In genomic region chr19:52007805-52008557, GRCh38 we compare ENCODE assay signal across 1 cellular context.
TF ChIP-seq lines count a peak whose summit lies in the region.

Gene ZNF615 (minus strand): TSS chr19:52008211. CDS start chr19:52003711, 4,500 bp downstream.

TF ChIP-seq in HepG2, 621 proteins besides CTCF, POLR2A, EP300 and RAD21 (continued from another document):
- TF ChIP-seq, protein P1, sequence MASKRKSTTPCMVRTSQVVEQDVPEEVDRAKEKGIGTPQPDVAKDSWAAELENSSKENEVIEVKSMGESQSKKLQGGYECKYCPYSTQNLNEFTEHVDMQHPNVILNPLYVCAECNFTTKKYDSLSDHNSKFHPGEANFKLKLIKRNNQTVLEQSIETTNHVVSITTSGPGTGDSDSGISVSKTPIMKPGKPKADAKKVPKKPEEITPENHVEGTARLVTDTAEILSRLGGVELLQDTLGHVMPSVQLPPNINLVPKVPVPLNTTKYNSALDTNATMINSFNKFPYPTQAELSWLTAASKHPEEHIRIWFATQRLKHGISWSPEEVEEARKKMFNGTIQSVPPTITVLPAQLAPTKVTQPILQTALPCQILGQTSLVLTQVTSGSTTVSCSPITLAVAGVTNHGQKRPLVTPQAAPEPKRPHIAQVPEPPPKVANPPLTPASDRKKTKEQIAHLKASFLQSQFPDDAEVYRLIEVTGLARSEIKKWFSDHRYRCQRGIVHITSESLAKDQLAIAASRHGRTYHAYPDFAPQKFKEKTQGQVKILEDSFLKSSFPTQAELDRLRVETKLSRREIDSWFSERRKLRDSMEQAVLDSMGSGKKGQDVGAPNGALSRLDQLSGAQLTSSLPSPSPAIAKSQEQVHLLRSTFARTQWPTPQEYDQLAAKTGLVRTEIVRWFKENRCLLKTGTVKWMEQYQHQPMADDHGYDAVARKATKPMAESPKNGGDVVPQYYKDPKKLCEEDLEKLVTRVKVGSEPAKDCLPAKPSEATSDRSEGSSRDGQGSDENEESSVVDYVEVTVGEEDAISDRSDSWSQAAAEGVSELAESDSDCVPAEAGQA (IDR thresholded peaks at IDR 0.05; ENCODE audit: low read depth), result peak; percentile 79
- TF ChIP-seq, protein P1 (CRISPR knock-in tag; IDR thresholded peaks at IDR 0.05; ENCODE audit: borderline replicate concordance), result no peak
- no peak for TF ChIP-seq ZNF567 (CRISPR knock-in tag; IDR thresholded peaks at IDR 0.05; ENCODE audit: borderline replicate concordance)
- peak; percentile 48; the same call in 1 of the 2 replicates for TF ChIP-seq MYC (CRISPR knock-in tag; IDR thresholded peaks at IDR 0.05; ENCODE audit: borderline replicate concordance)
- peak; percentile 86; the same call in 1 of the 2 replicates for TF ChIP-seq ZNF572 (CRISPR knock-in tag; IDR thresholded peaks at IDR 0.05)
- peak; percentile 56; the same call in 1 of the 2 replicates for TF ChIP-seq MTA1 (CRISPR knock-in tag; IDR thresholded peaks at IDR 0.05; ENCODE audit: borderline replicate concordance)
- no peak for TF ChIP-seq SMAD9 (CRISPR knock-in tag; IDR thresholded peaks at IDR 0.05)
- no peak for TF ChIP-seq ZNF101 (CRISPR knock-in tag; IDR thresholded peaks at IDR 0.05; ENCODE audit: borderline replicate concordance, low read depth)
- peak; percentile 69; the same call in 1 of the 2 replicates for TF ChIP-seq ZNF232 (CRISPR knock-in tag; IDR thresholded peaks at IDR 0.05; ENCODE audit: borderline replicate concordance)
- no peak for TF ChIP-seq PAF1 (CRISPR knock-in tag; IDR thresholded peaks at IDR 0.05)
- TF ChIP-seq, protein P2, sequence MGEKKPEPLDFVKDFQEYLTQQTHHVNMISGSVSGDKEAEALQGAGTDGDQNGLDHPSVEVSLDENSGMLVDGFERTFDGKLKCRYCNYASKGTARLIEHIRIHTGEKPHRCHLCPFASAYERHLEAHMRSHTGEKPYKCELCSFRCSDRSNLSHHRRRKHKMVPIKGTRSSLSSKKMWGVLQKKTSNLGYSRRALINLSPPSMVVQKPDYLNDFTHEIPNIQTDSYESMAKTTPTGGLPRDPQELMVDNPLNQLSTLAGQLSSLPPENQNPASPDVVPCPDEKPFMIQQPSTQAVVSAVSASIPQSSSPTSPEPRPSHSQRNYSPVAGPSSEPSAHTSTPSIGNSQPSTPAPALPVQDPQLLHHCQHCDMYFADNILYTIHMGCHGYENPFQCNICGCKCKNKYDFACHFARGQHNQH (CRISPR knock-in tag; IDR thresholded peaks at IDR 0.05), result peak; percentile 60; the same call in 1 of the 2 replicates
- no peak for TF ChIP-seq PRDM10 (CRISPR knock-in tag; IDR thresholded peaks at IDR 0.05; ENCODE audit: low read depth)
- peak; percentile 81 for TF ChIP-seq TARDBP (CRISPR knock-in tag; IDR thresholded peaks at IDR 0.05)
- 0 out of 2 replicates have a peak, but pooled peaks have one; percentile 68 for TF ChIP-seq ZNF792 (CRISPR knock-in tag; IDR thresholded peaks at IDR 0.05)
- TF ChIP-seq MEIS1 (CRISPR knock-in tag; IDR thresholded peaks at IDR 0.05; ENCODE audit: borderline replicate concordance), result no peak
- TF ChIP-seq KLF16 (CRISPR knock-in tag; IDR thresholded peaks at IDR 0.05), result peak in 1 of 2 experiments; percentile 52; a peak in 2 of 4 replicates
- TF ChIP-seq, protein P3, sequence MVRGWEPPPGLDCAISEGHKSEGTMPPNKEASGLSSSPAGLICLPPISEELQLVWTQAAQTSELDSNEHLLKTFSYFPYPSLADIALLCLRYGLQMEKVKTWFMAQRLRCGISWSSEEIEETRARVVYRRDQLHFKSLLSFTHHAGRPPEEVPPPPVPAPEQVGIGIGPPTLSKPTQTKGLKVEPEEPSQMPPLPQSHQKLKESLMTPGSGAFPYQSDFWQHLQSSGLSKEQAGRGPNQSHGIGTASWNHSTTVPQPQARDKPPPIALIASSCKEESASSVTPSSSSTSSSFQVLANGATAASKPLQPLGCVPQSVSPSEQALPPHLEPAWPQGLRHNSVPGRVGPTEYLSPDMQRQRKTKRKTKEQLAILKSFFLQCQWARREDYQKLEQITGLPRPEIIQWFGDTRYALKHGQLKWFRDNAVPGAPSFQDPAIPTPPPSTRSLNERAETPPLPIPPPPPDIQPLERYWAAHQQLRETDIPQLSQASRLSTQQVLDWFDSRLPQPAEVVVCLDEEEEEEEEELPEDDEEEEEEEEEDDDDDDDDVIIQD (CRISPR knock-in tag; IDR thresholded peaks at IDR 0.05; ENCODE audit: low read depth), result 0 out of 2 replicates have a peak, but pooled peaks have one; percentile 14
- TF ChIP-seq, protein P4, sequence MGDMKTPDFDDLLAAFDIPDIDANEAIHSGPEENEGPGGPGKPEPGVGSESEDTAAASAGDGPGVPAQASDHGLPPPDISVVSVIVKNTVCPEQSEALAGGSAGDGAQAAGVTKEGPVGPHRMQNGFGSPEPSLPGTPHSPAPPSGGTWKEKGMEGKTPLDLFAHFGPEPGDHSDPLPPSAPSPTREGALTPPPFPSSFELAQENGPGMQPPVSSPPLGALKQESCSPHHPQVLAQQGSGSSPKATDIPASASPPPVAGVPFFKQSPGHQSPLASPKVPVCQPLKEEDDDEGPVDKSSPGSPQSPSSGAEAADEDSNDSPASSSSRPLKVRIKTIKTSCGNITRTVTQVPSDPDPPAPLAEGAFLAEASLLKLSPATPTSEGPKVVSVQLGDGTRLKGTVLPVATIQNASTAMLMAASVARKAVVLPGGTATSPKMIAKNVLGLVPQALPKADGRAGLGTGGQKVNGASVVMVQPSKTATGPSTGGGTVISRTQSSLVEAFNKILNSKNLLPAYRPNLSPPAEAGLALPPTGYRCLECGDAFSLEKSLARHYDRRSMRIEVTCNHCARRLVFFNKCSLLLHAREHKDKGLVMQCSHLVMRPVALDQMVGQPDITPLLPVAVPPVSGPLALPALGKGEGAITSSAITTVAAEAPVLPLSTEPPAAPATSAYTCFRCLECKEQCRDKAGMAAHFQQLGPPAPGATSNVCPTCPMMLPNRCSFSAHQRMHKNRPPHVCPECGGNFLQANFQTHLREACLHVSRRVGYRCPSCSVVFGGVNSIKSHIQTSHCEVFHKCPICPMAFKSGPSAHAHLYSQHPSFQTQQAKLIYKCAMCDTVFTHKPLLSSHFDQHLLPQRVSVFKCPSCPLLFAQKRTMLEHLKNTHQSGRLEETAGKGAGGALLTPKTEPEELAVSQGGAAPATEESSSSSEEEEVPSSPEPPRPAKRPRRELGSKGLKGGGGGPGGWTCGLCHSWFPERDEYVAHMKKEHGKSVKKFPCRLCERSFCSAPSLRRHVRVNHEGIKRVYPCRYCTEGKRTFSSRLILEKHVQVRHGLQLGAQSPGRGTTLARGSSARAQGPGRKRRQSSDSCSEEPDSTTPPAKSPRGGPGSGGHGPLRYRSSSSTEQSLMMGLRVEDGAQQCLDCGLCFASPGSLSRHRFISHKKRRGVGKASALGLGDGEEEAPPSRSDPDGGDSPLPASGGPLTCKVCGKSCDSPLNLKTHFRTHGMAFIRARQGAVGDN (CRISPR knock-in tag; IDR thresholded peaks at IDR 0.05), result peak; percentile 86
- TF ChIP-seq, protein P5, sequence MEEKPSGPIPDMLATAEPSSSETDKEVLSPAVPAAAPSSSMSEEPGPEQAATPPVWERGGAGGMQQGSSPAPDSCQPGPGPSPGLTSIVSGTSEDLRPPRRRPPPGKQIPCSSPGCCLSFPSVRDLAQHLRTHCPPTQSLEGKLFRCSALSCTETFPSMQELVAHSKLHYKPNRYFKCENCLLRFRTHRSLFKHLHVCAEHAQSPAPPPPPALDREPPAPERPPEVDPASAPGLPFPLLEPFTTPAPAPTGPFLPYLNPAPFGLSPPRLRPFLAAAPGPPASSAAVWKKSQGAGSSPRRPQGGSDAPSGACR (CRISPR knock-in tag; IDR thresholded peaks at IDR 0.05), result no peak
- TF ChIP-seq NCOA2 (CRISPR knock-in tag; IDR thresholded peaks at IDR 0.05), result peak; percentile 39; the same call in 1 of the 2 replicates
- no peak for TF ChIP-seq MLX (CRISPR knock-in tag; IDR thresholded peaks at IDR 0.05)
- TF ChIP-seq ERF (CRISPR knock-in tag; IDR thresholded peaks at IDR 0.05), result 0 out of 2 replicates have a peak, but pooled peaks have one; percentile 23
- peak; percentile 54; the same call in 1 of the 2 replicates for TF ChIP-seq SIN3A (IDR thresholded peaks at IDR 0.05; ENCODE audit: borderline replicate concordance, low read depth, low read length)
- peak; percentile 37; the same call in 1 of the 2 replicates for TF ChIP-seq ZNF160 (CRISPR knock-in tag; IDR thresholded peaks at IDR 0.05)
- TF ChIP-seq, protein P6, sequence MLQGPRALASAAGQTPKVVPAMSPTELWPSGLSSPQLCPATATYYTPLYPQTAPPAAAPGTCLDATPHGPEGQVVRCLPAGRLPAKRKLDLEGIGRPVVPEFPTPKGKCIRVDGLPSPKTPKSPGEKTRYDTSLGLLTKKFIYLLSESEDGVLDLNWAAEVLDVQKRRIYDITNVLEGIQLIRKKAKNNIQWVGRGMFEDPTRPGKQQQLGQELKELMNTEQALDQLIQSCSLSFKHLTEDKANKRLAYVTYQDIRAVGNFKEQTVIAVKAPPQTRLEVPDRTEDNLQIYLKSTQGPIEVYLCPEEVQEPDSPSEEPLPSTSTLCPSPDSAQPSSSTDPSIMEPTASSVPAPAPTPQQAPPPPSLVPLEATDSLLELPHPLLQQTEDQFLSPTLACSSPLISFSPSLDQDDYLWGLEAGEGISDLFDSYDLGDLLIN (CRISPR knock-in tag; IDR thresholded peaks at IDR 0.05; ENCODE audit: borderline replicate concordance), result 0 out of 2 replicates have a peak, but pooled peaks have one; percentile 54
- peak; percentile 81 for TF ChIP-seq KAT8 (CRISPR knock-in tag; IDR thresholded peaks at IDR 0.05)
- no peak for TF ChIP-seq SRF (IDR thresholded peaks at IDR 0.05; ENCODE audit: low read depth, low read length)
- TF ChIP-seq ZBTB20 (CRISPR knock-in tag; IDR thresholded peaks at IDR 0.05; ENCODE audit: borderline replicate concordance, low read depth), result no peak
- TF ChIP-seq ZNF124 (CRISPR knock-in tag; IDR thresholded peaks at IDR 0.05), result 0 out of 2 replicates have a peak, but pooled peaks have one; percentile 31
- peak; percentile 65 for TF ChIP-seq XRCC5 (optimal IDR thresholded peaks at IDR 0.05; ENCODE audit: low read length)
- TF ChIP-seq MBNL3 (CRISPR knock-in tag; conservative IDR thresholded peaks at IDR 0.05), result no peak
- no peak for TF ChIP-seq SKI (IDR thresholded peaks at IDR 0.05; ENCODE audit: partially characterized antibody)
- TF ChIP-seq ZNF746 (CRISPR knock-in tag; IDR thresholded peaks at IDR 0.05), result 0 out of 2 replicates have a peak, but pooled peaks have one; percentile 35
- no peak for TF ChIP-seq ZNF296 (CRISPR knock-in tag; conservative IDR thresholded peaks at IDR 0.05)
- TF ChIP-seq MEF2D (CRISPR knock-in tag; IDR thresholded peaks at IDR 0.05), result no peak
- TF ChIP-seq RELA (CRISPR knock-in tag; IDR thresholded peaks at IDR 0.05), result 0 out of 2 replicates have a peak, but pooled peaks have one; percentile 61
